ENCODE assay signal across 1 cellular context in genomic region chr2:148667114-148667513, GRCh38.
TF ChIP-seq lines count a peak whose summit lies in the region.

No MANE protein-coding gene starts in this region.

TF ChIP-seq in IMR-90, 13 proteins besides CTCF, POLR2A, EP300 and RAD21:
- TF ChIP-seq SMC3 (IDR thresholded peaks at IDR 0.05; ENCODE audit: low read depth, low read length) (no peak), MXI1 (IDR thresholded peaks at IDR 0.05; ENCODE audit: borderline replicate concordance, low read depth, low read length) (no peak), RFX5 (IDR thresholded peaks at IDR 0.05; ENCODE audit: low read depth, low read length) (no peak), USF2 (IDR thresholded peaks at IDR 0.05; ENCODE audit: low read depth, low read length) (no peak)
TF ChIP-seq in IMR-90: peak in this region for 0.
